8 cellular contexts compared by ENCODE assay signal in genomic region chr9:137064027-137064879, GRCh38. TPM values are rescaled to one million over a fixed set of nuclear protein-coding genes. Genes with fewer than 3 reads are reported as not detected.
A peak's percentile ranks its signal among the peaks of the same experiment; 100 is the strongest.
DNase-seq lines count a peak whose midpoint lies in the region; ATAC-seq, FAIRE-seq and TF ChIP-seq lines count a peak whose summit lies in the region.

No MANE protein-coding gene starts in this region.

- H3K9me3 ChIP-seq in A549 = no peaks in the 10 kb centered on the region
- H3K9me3 ChIP-seq in Peyer's patch = no peaks in the 10 kb centered on the region

- TF ChIP-seq RAD21 in A549 (conservative IDR thresholded peaks at IDR 0.05 in 1 of 2, IDR thresholded peaks at IDR 0.05 in 1 of 2) = peak; percentile 60 to 65

- H3K27ac ChIP-seq in A549 (peak overlapping the region in 1 of 2 experiments; percentile 64; a peak in 4 of 6 replicates), Peyer's patch (no peak overlapping the region)

- FAIRE-seq in A549 (lab: Jason Lieb, UNC) = no peak

- ATAC-seq in A549 = peak; percentile 67 to 78
- peak; percentile 67 for ATAC-seq in Right ventricle myocardium inferior
- ATAC-seq in HG03442 (IDR thresholded peaks at IDR 0.05; ENCODE audit: unreplicated experiment) = no peak
- no peak for ATAC-seq in HG03469 (IDR thresholded peaks at IDR 0.05; ENCODE audit: unreplicated experiment)

- POLR2A ChIA-PET in A549 (lab: Yijun Ruan, JAX) = interaction anchor here (1.2 kb wide), 1 partner anchor 17 kb away, joined by 3 read pairs; no protein-coding TSS in a partner anchor

- WGBS in A549 (ENCODE audit: missing lambda C conversion rate) = 75% methylated on average over 15 of the region's 55 CpGs

- no peaks in the 10 kb centered on the region for H3K36me3 ChIP-seq in Peyer's patch

- no peak overlapping the region for H3K4me2 ChIP-seq in A549

- H3K27me3 ChIP-seq in Peyer's patch = peaks cover 0 to 4% of the 10 kb centered on the region in 2 donors

- H3K4me3 ChIP-seq in A549 (no peak overlapping the region), GM12875 (ENCODE audit: low read depth, low read length) (no peak overlapping the region), Peyer's patch (no peak overlapping the region)

- DNase-seq in A549 (ENCODE audit: low read depth in 1 of 2, low spot score in 1 of 2) = peak in 1 of 2 experiments; percentile 64
- peak; percentile 28 to 85 (median 83) for DNase-seq in Peyer's patch
- DNase-seq in activated gamma-delta T cell (lab: John Stamatoyannopoulos, UW) = peak; percentile 29
- peak; percentile 92 for DNase-seq in Right ventricle myocardium inferior (ENCODE audit: missing footprints)
- peak; percentile 91 for DNase-seq in posterior vena cava (ENCODE audit: low spot score)

- TF ChIP-seq POLR2A in A549 (IDR thresholded peaks at IDR 0.05; ENCODE audit: low read length) = no peak
- no peak for TF ChIP-seq POLR2A in Peyer's patch (IDR thresholded peaks at IDR 0.05)

- TF ChIP-seq EP300 in A549 (IDR thresholded peaks at IDR 0.05) = no peak

- TF ChIP-seq CTCF in A549 (IDR thresholded peaks at IDR 0.05) (peak; percentile 78), GM12875 (IDR thresholded peaks at IDR 0.05; ENCODE audit: borderline replicate concordance, insufficient read depth, low read depth, low read length) (peak; percentile 95), Peyer's patch (IDR thresholded peaks at IDR 0.05) (peak; percentile 79 to 97 (median 96))

- peaks cover 15% of the 10 kb centered on the region for H3K4me1 ChIP-seq in A549
- peaks cover 0 to 21% (median 3%) of the 10 kb centered on the region in 4 donors for H3K4me1 ChIP-seq in Peyer's patch

- CTCF ChIA-PET in A549 (lab: Yijun Ruan, JAX) = interaction anchor here (0.5 to 19.2 kb wide), 31 partner anchors 8 to 307 kb away, joined by 3 to 656 read pairs (median 4); partner anchors contain the start of genes ABCA2, ENTPD2, FUT7 and LCN8

- intact Hi-C loops in Right ventricle myocardium inferior (cut with DNase I) (loop anchor here (1.0 to 10.0 kb wide), 2 partner anchors 18 to 279 kb away; partner anchors contain the start of gene NPDC1), posterior vena cava (cut with DNase I) (loop anchor here in 1 of 2 donors (10.0 kb wide), 1 partner anchor 279 kb away; no protein-coding TSS in a partner anchor)

TF ChIP-seq in A549, 52 proteins besides CTCF, POLR2A, EP300 and RAD21:
- no peak for TF ChIP-seq NR3C1 (IDR thresholded peaks at IDR 0.05)
- peak; percentile 91 for TF ChIP-seq SMC3 (IDR thresholded peaks at IDR 0.05)
- TF ChIP-seq E2F6 (IDR thresholded peaks at IDR 0.05; ENCODE audit: borderline replicate concordance, low read depth) = peak; percentile 81
- TF ChIP-seq MAX (IDR thresholded peaks at IDR 0.05) = peak; percentile 55; the same call in 1 of the 2 replicates
- no peak for TF ChIP-seq HDAC2 (IDR thresholded peaks at IDR 0.05)

RNA-seq across cellular contexts. Expression of gene SAPCD2, which starts 6.1 kb away (rescaled TPM):
- polyA plus RNA-seq in A549 (2011; rRNA removed) (6.5 and 6.9 TPM in 2 replicates), A549 (2017; fragmentation: RNase III; extraction: RNeasy Plus Mini Kit Qiagen cat#74134 plus additional on column Dnase treatment) (13.1 to 16.4 TPM (median 14.6 TPM) in 3 replicates)
- polyA plus RNA-seq in A549 (2012; cell fraction: cytosol; rRNA removed) = 21.7 and 32.9 TPM in 2 replicates
- polyA plus RNA-seq in A549 (2012; cell fraction: nucleus; rRNA removed) = 30.3 and 48.0 TPM in 2 replicates
- polyA minus RNA-seq in A549 (2011; rRNA and poly(A)+ RNA removed) = 4.4 and 6.1 TPM in 2 replicates
- total RNA-seq in Peyer's patch (10 to 100 TPM in 1 of 4 donors, 1 to 10 TPM in 3; 5.6 to 12.4 (median 7.9) TPM), Right ventricle myocardium inferior (0.22 TPM), posterior vena cava (under 1 TPM; 0.33 to 0.42 TPM)

RNA-seq across cellular contexts. Expression of gene ENTPD2, which starts 10.4 kb away (rescaled TPM):
- polyA plus RNA-seq in A549 (2011; rRNA removed) (0.75 and 2.3 TPM in 2 replicates), A549 (2017; fragmentation: RNase III; extraction: RNeasy Plus Mini Kit Qiagen cat#74134 plus additional on column Dnase treatment) (0.71 to 1.2 TPM (median 1.1 TPM) in 3 replicates)
- 0.65 and 0.83 TPM in 2 replicates for polyA plus RNA-seq in A549 (2012; cell fraction: cytosol; rRNA removed)
- 2.2 and 3.4 TPM in 2 replicates for polyA plus RNA-seq in A549 (2012; cell fraction: nucleus; rRNA removed)
- polyA minus RNA-seq in A549 (2011; rRNA and poly(A)+ RNA removed) = 1.4 and 1.9 TPM in 2 replicates
- total RNA-seq in Peyer's patch (10 to 100 TPM in 3 of 4 donors, 1 to 10 TPM in 1; 5.0 to 53.8 (median 28.9) TPM), Right ventricle myocardium inferior (2.7 TPM), posterior vena cava (1 to 10 TPM in 1 of 2 donors, under 1 TPM in 1; 0.48 to 1.2 TPM)

RNA-seq across cellular contexts. Expression of gene UAP1L1, which starts 13.1 kb away (rescaled TPM):
- polyA plus RNA-seq in A549 (2011; rRNA removed) = 1.2 and 1.9 TPM in 2 replicates
- 2.2 and 3.0 TPM in 2 replicates for polyA plus RNA-seq in A549 (2012; cell fraction: cytosol; rRNA removed)
- 12.1 and 12.8 TPM in 2 replicates for polyA plus RNA-seq in A549 (2012; cell fraction: nucleus; rRNA removed)
- polyA plus RNA-seq in A549 (2017; fragmentation: RNase III; extraction: RNeasy Plus Mini Kit Qiagen cat#74134 plus additional on column Dnase treatment) = 4.8 to 7.8 TPM (median 6.0 TPM) in 3 replicates
- polyA minus RNA-seq in A549 (2011; rRNA and poly(A)+ RNA removed) = 0.95 and 1.7 TPM in 2 replicates
- total RNA-seq in Peyer's patch = 10 to 100 TPM in 1 of 4 donors, 1 to 10 TPM in 3; 4.9 to 15.7 (median 6.6) TPM
- 13.6 TPM for total RNA-seq in Right ventricle myocardium inferior
- 10 to 100 TPM; 15.2 to 20.5 TPM for total RNA-seq in posterior vena cava

RNA-seq across cellular contexts. Expression of gene NPDC1, which starts 18.3 kb away (rescaled TPM):
- polyA plus RNA-seq in A549 (2011; rRNA removed) (12.7 and 13.0 TPM in 2 replicates), A549 (2017; fragmentation: RNase III; extraction: RNeasy Plus Mini Kit Qiagen cat#74134 plus additional on column Dnase treatment) (33.2 to 40.6 TPM (median 40.2 TPM) in 3 replicates)
- polyA plus RNA-seq in A549 (2012; cell fraction: cytosol; rRNA removed) = 36.2 and 51.1 TPM in 2 replicates
- polyA plus RNA-seq in A549 (2012; cell fraction: nucleus; rRNA removed) = 239 and 327 TPM in 2 replicates
- 4.0 and 4.8 TPM in 2 replicates for polyA minus RNA-seq in A549 (2011; rRNA and poly(A)+ RNA removed)
- total RNA-seq in Peyer's patch (100 to 1,000 TPM in 2 of 4 donors, 10 to 100 TPM in 2; 54.2 to 106 (median 83.8) TPM), Right ventricle myocardium inferior (69.0 TPM), posterior vena cava (100 to 1,000 TPM; 129 to 133 TPM)

RNA-seq across cellular contexts. Expression of gene MAN1B1, which starts 22.5 kb away (rescaled TPM):
- 31.7 and 47.8 TPM in 2 replicates for polyA plus RNA-seq in A549 (2011; rRNA removed)
- 35.0 and 41.6 TPM in 2 replicates for polyA plus RNA-seq in A549 (2012; cell fraction: cytosol; rRNA removed)
- 141 and 165 TPM in 2 replicates for polyA plus RNA-seq in A549 (2012; cell fraction: nucleus; rRNA removed)
- polyA plus RNA-seq in A549 (2017; fragmentation: RNase III; extraction: RNeasy Plus Mini Kit Qiagen cat#74134 plus additional on column Dnase treatment) = 45.1 to 48.6 TPM (median 47.0 TPM) in 3 replicates
- 45.1 and 48.4 TPM in 2 replicates for polyA minus RNA-seq in A549 (2011; rRNA and poly(A)+ RNA removed)
- 10 to 100 TPM; 42.7 to 74.7 (median 61.0) TPM for total RNA-seq in Peyer's patch
- total RNA-seq in Right ventricle myocardium inferior = 20.4 TPM
- total RNA-seq in posterior vena cava = 10 to 100 TPM; 32.0 to 44.3 TPM

Comparison
In these comparisons a context has a peak if more than half of its experiments do, and no peak if none do; other contexts are left out.
1. ATAC-seq: peak in A549 (2 of 2) and Right ventricle myocardium inferior (single experiment); none in HG03442 (single experiment) and HG03469 (single experiment).
2. Peak in every context shown above with its lines, with median percentiles within 50 percentile points of each other: CTCF ChIP-seq.